In genomic region chr15:26082833-26083174, GRCh38 we compare ENCODE assay signal across 8 cellular contexts.
A peak's percentile ranks its signal among the peaks of the same experiment; 100 is the strongest.
DNase-seq lines count a peak whose midpoint lies in the region; ATAC-seq, FAIRE-seq and TF ChIP-seq lines count a peak whose summit lies in the region.

No MANE protein-coding gene starts in this region.

- peaks cover 15% of the 10 kb centered on the region for H3K4me1 Mint-ChIP-seq in osteocyte (ENCODE audit: unreplicated experiment)

- no peak for FAIRE-seq in A549 (lab: Jason Lieb, UNC)

- no peak for TF ChIP-seq RAD21 in A549 (conservative IDR thresholded peaks at IDR 0.05 in 1 of 2, IDR thresholded peaks at IDR 0.05 in 1 of 2)

- no peaks in the 10 kb centered on the region for H3K36me3 Mint-ChIP-seq in osteocyte (ENCODE audit: unreplicated experiment)

- no peak for TF ChIP-seq EP300 in A549 (IDR thresholded peaks at IDR 0.05)

- CTCF ChIA-PET in A549 (lab: Yijun Ruan, JAX) = interaction anchor here (1.4 kb wide), 1 partner anchor 10 kb away, joined by 3 read pairs; no protein-coding TSS in a partner anchor

- H3K27ac ChIP-seq in A549 = peak overlapping the region; percentile 95 to 99

- 6% methylated on average over 10 of the region's 10 CpGs for WGBS in A549 (ENCODE audit: missing lambda C conversion rate)

- no peaks in the 10 kb centered on the region for H3K9me3 Mint-ChIP-seq in osteocyte (ENCODE audit: unreplicated experiment)

- peaks cover 8% of the 10 kb centered on the region; the same call in 1 of the 3 replicates for H3K4me1 ChIP-seq in A549

- ATAC-seq in A549 = peak; percentile 27 to 42; a peak in 4 of 6 replicates
- ATAC-seq in GM21529 (IDR thresholded peaks at IDR 0.05; ENCODE audit: unreplicated experiment) = peak; percentile 12
- ATAC-seq in SK-N-SH treated with all-trans-retinoic acid at 6 μM for 48 hours = peak; percentile 30
- ATAC-seq in GM21515 (IDR thresholded peaks at IDR 0.05; ENCODE audit: unreplicated experiment) = no peak

- DNase-seq in A549 (ENCODE audit: low read depth in 1 of 2, low spot score in 1 of 2) (no peak), fibroblast of the aortic adventitia (ENCODE audit: low read depth) (peak; percentile 40), osteocyte (ENCODE audit: extremely low spot score, unreplicated experiment) (no peak), SIG-M5 (lab: John Stamatoyannopoulos, UW) (no peak), NCI-H2107 (lab: John Stamatoyannopoulos, UW) (no peak)

- H3K4me3 ChIP-seq in A549 = peak overlapping the region; percentile 68
- H3K4me3 ChIP-seq in fibroblast of the aortic adventitia (ENCODE audit: low read depth, low read length) = peak overlapping the region; percentile 77

- peak overlapping the region; percentile 84 for H3K4me2 ChIP-seq in A549

- H3K27ac Mint-ChIP-seq in osteocyte (ENCODE audit: unreplicated experiment) = peak overlapping the region; percentile 89

- POLR2A ChIA-PET in A549 (lab: Yijun Ruan, JAX) = no interaction called here

- H3K4me3 Mint-ChIP-seq in osteocyte (ENCODE audit: unreplicated experiment) = peak overlapping the region; percentile 85

- peaks cover 8% of the 10 kb centered on the region for H3K27me3 Mint-ChIP-seq in osteocyte (ENCODE audit: unreplicated experiment)

- no peak for TF ChIP-seq POLR2A in A549 (IDR thresholded peaks at IDR 0.05; ENCODE audit: low read length)

- no peak for TF ChIP-seq CTCF in A549 (IDR thresholded peaks at IDR 0.05)
- no peak for TF ChIP-seq CTCF in fibroblast of the aortic adventitia (IDR thresholded peaks at IDR 0.05; ENCODE audit: insufficient read depth, low read length)
- no peak for TF ChIP-seq CTCF in osteocyte (IDR thresholded peaks at IDR 0.05)

- H3K9me3 ChIP-seq in A549 = no peaks in the 10 kb centered on the region

TF ChIP-seq in A549, 52 proteins besides CTCF, POLR2A, EP300 and RAD21:
- TF ChIP-seq HDAC2 (IDR thresholded peaks at IDR 0.05) = no peak
- TF ChIP-seq MAFK (IDR thresholded peaks at IDR 0.05; ENCODE audit: partially characterized antibody) = no peak
- no peak for TF ChIP-seq TFCP2L1 (CRISPR knock-in tag; IDR thresholded peaks at IDR 0.05)
- no peak for TF ChIP-seq CEBPB (IDR thresholded peaks at IDR 0.05)
- TF ChIP-seq ZNF302 (CRISPR knock-in tag; IDR thresholded peaks at IDR 0.05) = no peak
- TF ChIP-seq NFE2L2 (conservative IDR thresholded peaks at IDR 0.05; ENCODE audit: low read length) = no peak
- TF ChIP-seq HOXA7 (CRISPR knock-in tag; IDR thresholded peaks at IDR 0.05) = no peak
- no peak for TF ChIP-seq JUNB (IDR thresholded peaks at IDR 0.05)
- no peak for TF ChIP-seq FOSB (CRISPR knock-in tag; IDR thresholded peaks at IDR 0.05)
- no peak; the same call in 1 of the 2 replicates for TF ChIP-seq PHF8 (IDR thresholded peaks at IDR 0.05; ENCODE audit: borderline replicate concordance, low read depth)
- no peak for TF ChIP-seq HOXB5 (CRISPR knock-in tag; IDR thresholded peaks at IDR 0.05)

TF ChIP-seq in SK-N-SH treated with all-trans-retinoic acid at 6 μM for 48 hours, 23 proteins besides CTCF, POLR2A, EP300 and RAD21:
- TF ChIP-seq TOX (CRISPR knock-in tag; IDR thresholded peaks at IDR 0.05; ENCODE audit: borderline replicate concordance) (no peak), ZFP3 (CRISPR knock-in tag; IDR thresholded peaks at IDR 0.05) (no peak), TSHZ2 (CRISPR knock-in tag; IDR thresholded peaks at IDR 0.05) (no peak), BACH2 (CRISPR knock-in tag; IDR thresholded peaks at IDR 0.05; ENCODE audit: borderline replicate concordance) (no peak), CSRNP3 (CRISPR knock-in tag; IDR thresholded peaks at IDR 0.05) (no peak), ARNTL (CRISPR knock-in tag; IDR thresholded peaks at IDR 0.05; ENCODE audit: borderline replicate concordance, low read depth) (no peak), ZFP30 (CRISPR knock-in tag; IDR thresholded peaks at IDR 0.05) (no peak), CSDC2 (CRISPR knock-in tag; IDR thresholded peaks at IDR 0.05) (no peak), ZNF70 (CRISPR knock-in tag; IDR thresholded peaks at IDR 0.05) (no peak), ZNF565 (CRISPR knock-in tag; conservative IDR thresholded peaks at IDR 0.05; ENCODE audit: low read depth) (no peak), SNAI2 (CRISPR knock-in tag; IDR thresholded peaks at IDR 0.05) (no peak), GLIS3 (CRISPR knock-in tag; IDR thresholded peaks at IDR 0.05) (no peak), OSR1 (CRISPR knock-in tag; IDR thresholded peaks at IDR 0.05) (no peak), PATZ1 (CRISPR knock-in tag; IDR thresholded peaks at IDR 0.05; ENCODE audit: borderline replicate concordance) (no peak), ZNF8 (CRISPR knock-in tag; IDR thresholded peaks at IDR 0.05) (no peak)
TF ChIP-seq in SK-N-SH treated with all-trans-retinoic acid at 6 μM for 48 hours: peak in this region for 0.
